In genomic region chr12:108665608-108666202, GRCh38 we compare ENCODE assay signal across 9 cellular contexts. TPM values are rescaled to one million over a fixed set of nuclear protein-coding genes. Genes with fewer than 3 reads are reported as not detected.
DNase-seq lines count a peak whose midpoint lies in the region; ATAC-seq, FAIRE-seq and TF ChIP-seq lines count a peak whose summit lies in the region.
"Had no signal": no experiment of that assay in that cellular context is flagged by ENCODE, and none has a peak within 500 bp of the region (broad histone marks: within the 10 kb centered on the region; RNA-seq: fewer than 3 reads in every experiment).

No MANE protein-coding gene starts in this region.

- H3K4me3 Mint-ChIP-seq in IgD-negative memory B cell (peak overlapping the region in 2 of 4 donors; percentile 33 to 58), mesothelial cell of epicardium (no peak overlapping the region)
- H3K4me3 Mint-ChIP-seq: activated T-cell treated with anti-CD3 and anti-CD28 coated beads, Interleukin-2, amount 50 U/mL, for 24 hours had no signal

- peaks cover 7% of the 10 kb centered on the region for H3K36me3 Mint-ChIP-seq in IgD-negative memory B cell
- H3K36me3 Mint-ChIP-seq in mesothelial cell of epicardium = peaks cover 10% of the 10 kb centered on the region

- peak overlapping the region; percentile 96 for H3K27ac ChIP-seq in GM12878 (ENCODE audit: control insufficient read depth, insufficient read depth)
- H3K27ac ChIP-seq in left lung = peak overlapping the region; percentile 79 to 86
- peak overlapping the region in 4 of 5 donors; percentile 77 to 91 (median 88) for H3K27ac ChIP-seq in stomach
- H3K27ac ChIP-seq in ovary = peak overlapping the region in 1 of 2 donors; percentile 31

- 86% methylated on average over 6 of the region's 6 CpGs for WGBS in GM12878 (ENCODE audit: insufficient coverage, insufficient replicate concordance, low lambda C conversion rate, missing lambda C conversion rate)
- 73 to 87% (median 83%) methylated on average over 6 of the region's 6 CpGs for WGBS in stomach, 5 donors
- 87 to 91% (median 91%) methylated on average over 6 of the region's 6 CpGs for WGBS in ovary, 3 donors

- peak overlapping the region in 2 of 3 donors; percentile 19 to 46 for H3K27ac Mint-ChIP-seq in IgD-negative memory B cell
- no peak overlapping the region for H3K27ac Mint-ChIP-seq in mesothelial cell of epicardium

- H3K27me3 ChIP-seq in GM12878 (replicated peaks in 1 of 2; ENCODE audit: control insufficient read depth in 2 of 2, insufficient read depth in 2 of 2, low read length in 1 of 2) (no peaks in the 10 kb centered on the region), left lung (no peaks in the 10 kb centered on the region), stomach (no peaks in the 10 kb centered on the region), ovary (no peaks in the 10 kb centered on the region)

- CTCF ChIA-PET in GM12878 (lab: Yijun Ruan, JAX) = interaction anchor here (0.7 to 11.0 kb wide), 49 partner anchors 8 to 428 kb away, joined by 3 to 252 read pairs (median 7); partner anchors contain the start of genes ALKBH2, ISCU, SELPLG and SSH1

- no TSS peak for BruUV-seq in GM12878 (replicated peaks; lab: Mats Ljungman, UMichigan)

- SMC1A ChIA-PET in GM12878 (lab: Charles Lee; ENCODE audit: uncharacterized antibody, unreplicated experiment) = interaction anchor here (0.6 to 11.9 kb wide), 52 partner anchors 9 to 429 kb away, joined by 3 to 293 read pairs (median 8); partner anchors contain the start of genes CORO1C, SELPLG and SSH1

- no peak for TF ChIP-seq CTCF in GM12878 (IDR thresholded peaks at IDR 0.05 in 2 of 3, conservative IDR thresholded peaks at IDR 0.05 in 1 of 3; ENCODE audit: control insufficient read depth in 2 of 3, extremely low read depth in 1 of 3, insufficient read depth in 1 of 3, low read depth in 3 of 3, low read length in 3 of 3)
- TF ChIP-seq CTCF in left lung (IDR thresholded peaks at IDR 0.05) = no peak
- no peak for TF ChIP-seq CTCF in stomach (IDR thresholded peaks at IDR 0.05)
- TF ChIP-seq CTCF in ovary (IDR thresholded peaks at IDR 0.05) = no peak
- TF ChIP-seq CTCF in mesothelial cell of epicardium (IDR thresholded peaks at IDR 0.05; ENCODE audit: unreplicated experiment) = no peak

- H3K9ac ChIP-seq in GM12878 (ENCODE audit: control insufficient read depth, insufficient read depth, low read length) = peak overlapping the region; percentile 65

- H3K36me3 ChIP-seq in GM12878 (ENCODE audit: control insufficient read depth in 2 of 2, insufficient read depth in 2 of 2, low read length in 1 of 2) (peaks cover 6 to 17% of the 10 kb centered on the region in 2 experiments), left lung (peaks cover 0 to 12% of the 10 kb centered on the region in 2 donors), stomach (peaks cover 0 to 8% (median 6%) of the 10 kb centered on the region in 4 donors), ovary (no peaks in the 10 kb centered on the region)

- no peak overlapping the region for H3K4me3 ChIP-seq in GM12878
- H3K4me3 ChIP-seq in left lung = no peak overlapping the region
- H3K4me3 ChIP-seq in stomach = no peak overlapping the region
- H3K4me3 ChIP-seq in ovary = no peak overlapping the region

- intact Hi-C loops in GM12878 (cut with micrococcal nuclease; ENCODE audit: unreplicated experiment) (loop anchor here (1.0 to 2.0 kb wide), 4 partner anchors 29 to 285 kb away; partner anchors contain the start of gene CORO1C), left lung (cut with DNase I) (loop anchor here in 1 of 2 donors (5.0 kb wide), 1 partner anchor 137 kb away; no protein-coding TSS in a partner anchor), stomach (cut with DNase I; ENCODE audit: low total_unique reads) (loop anchor here (5.0 kb wide), 1 partner anchor 137 kb away; no protein-coding TSS in a partner anchor), ovary (cut with DNase I) (loop anchor here (2.0 to 10.0 kb wide), 8 partner anchors 59 to 429 kb away; partner anchors contain the start of genes ALKBH2 (in 1 of the 4), CORO1C (in 1 of the 4), SSH1 (in 1 of the 4) and UNG (in 1 of the 4))

- TF ChIP-seq RAD21 in GM12878 (IDR thresholded peaks at IDR 0.05; ENCODE audit: insufficient read depth, low read depth, low read length) = no peak

- H2AFZ ChIP-seq in GM12878 (ENCODE audit: control insufficient read depth, low read depth, low read length) = no peak overlapping the region

- H4K20me1 ChIP-seq in GM12878 (ENCODE audit: control insufficient read depth, insufficient read depth) = no peaks in the 10 kb centered on the region

- H3K9me3 ChIP-seq in GM12878 (replicated peaks; ENCODE audit: control insufficient read depth, insufficient read depth, low read length) = no peaks in the 10 kb centered on the region; the same call in 1 of the 3 replicates
- H3K9me3 ChIP-seq in left lung = no peaks in the 10 kb centered on the region
- H3K9me3 ChIP-seq in stomach = no peaks in the 10 kb centered on the region
- no peaks in the 10 kb centered on the region for H3K9me3 ChIP-seq in ovary

- in situ Hi-C loops in GM12878 (cut with MboI) = loop anchor here (10.0 kb wide), 1 partner anchor 429 kb away; the partner anchor contains the start of genes ALKBH2 and UNG

- H3K9me3 Mint-ChIP-seq in IgD-negative memory B cell (no peaks in the 10 kb centered on the region), mesothelial cell of epicardium (peaks cover 7% of the 10 kb centered on the region)
- H3K9me3 Mint-ChIP-seq: activated T-cell treated with anti-CD3 and anti-CD28 coated beads, Interleukin-2, amount 50 U/mL, for 24 hours had no signal

- POLR2A ChIA-PET in GM12878 (lab: Charles Lee) = interaction anchor here (0.8 to 3.2 kb wide), 11 partner anchors 20 to 192 kb away, joined by 3 to 13 read pairs (median 7); partner anchors contain the start of gene SSH1

- peaks cover 51% of the 10 kb centered on the region for H3K4me1 ChIP-seq in GM12878 (ENCODE audit: control insufficient read depth, insufficient read depth, low read length)
- peaks cover 28 to 69% of the 10 kb centered on the region in 2 donors for H3K4me1 ChIP-seq in left lung
- H3K4me1 ChIP-seq in stomach = peaks cover 21 to 67% (median 48%) of the 10 kb centered on the region in 4 donors
- peaks cover 6% of the 10 kb centered on the region for H3K4me1 ChIP-seq in ovary (ENCODE audit: insufficient read depth)

- H3K4me1 Mint-ChIP-seq in IgD-negative memory B cell (peaks cover 38 to 58% (median 52%) of the 10 kb centered on the region in 3 donors), mesothelial cell of epicardium (peaks cover 5% of the 10 kb centered on the region)

- no peak for FAIRE-seq in GM12878 (lab: Jason Lieb, UNC)

- no peak for ATAC-seq in GM12878
- no peak for ATAC-seq in left lung
- ATAC-seq in HG03159 (IDR thresholded peaks at IDR 0.05; ENCODE audit: unreplicated experiment) = no peak

- H3K27me3 Mint-ChIP-seq in IgD-negative memory B cell (no peaks in the 10 kb centered on the region), mesothelial cell of epicardium (ENCODE audit: low read depth) (no peaks in the 10 kb centered on the region)
- H3K27me3 Mint-ChIP-seq: activated T-cell treated with anti-CD3 and anti-CD28 coated beads, Interleukin-2, amount 50 U/mL, for 24 hours had no signal

- TF ChIP-seq POLR2A in GM12878 (IDR thresholded peaks at IDR 0.05; ENCODE audit: low read depth, low read length) (no peak), stomach (IDR thresholded peaks at IDR 0.05) (no peak), ovary (IDR thresholded peaks at IDR 0.05) (no peak)

- peaks cover 65% of the 10 kb centered on the region for H3K79me2 ChIP-seq in GM12878 (ENCODE audit: control insufficient read depth, insufficient read depth, low read length)

- RAD21 ChIA-PET in GM12878 (lab: Charles Lee; ENCODE audit: unreplicated experiment) = interaction anchor here (0.8 to 8.8 kb wide), 31 partner anchors 12 to 430 kb away, joined by 3 to 221 read pairs (median 10); partner anchors contain the start of genes ALKBH2, CORO1C, ISCU and SELPLG

- DNase-seq in GM12878 (ENCODE audit: low read depth, low spot score) = no peak
- DNase-seq in left lung = no peak
- DNase-seq in stomach = no peak
- DNase-seq in T1000 (lab: John Stamatoyannopoulos, UW) = no peak
- no peak for DNase-seq in ovary
- no peak for DNase-seq in mesothelial cell of epicardium (ENCODE audit: low spot score in 2 of 2, unreplicated experiment in 2 of 2)
- DNase-seq: activated T-cell treated with anti-CD3 and anti-CD28 coated beads, Interleukin-2, amount 50 U/mL, for 24 hours had no signal

- TF ChIP-seq EP300 in GM12878 (IDR thresholded peaks at IDR 0.05; ENCODE audit: borderline replicate concordance in 1 of 2, control insufficient read depth in 1 of 2, low read depth in 2 of 2, low read length in 2 of 2) = no peak
- no peak for TF ChIP-seq EP300 in stomach (IDR thresholded peaks at IDR 0.05)
- no peak for TF ChIP-seq EP300 in ovary (IDR thresholded peaks at IDR 0.05)

- H3K4me2 ChIP-seq in GM12878 (ENCODE audit: control insufficient read depth, insufficient read depth) = peak overlapping the region; percentile 92

TF ChIP-seq in GM12878, 131 proteins besides CTCF, POLR2A, EP300 and RAD21 (continues in another document):
- no peak for TF ChIP-seq NBN (IDR thresholded peaks at IDR 0.05)
- TF ChIP-seq NR2C2 (IDR thresholded peaks at IDR 0.05; ENCODE audit: borderline replicate concordance, control insufficient read depth, insufficient read length, low read depth) = no peak
- TF ChIP-seq MEF2A (IDR thresholded peaks at IDR 0.05; ENCODE audit: insufficient read depth, low read depth, low read length) = no peak
- TF ChIP-seq HCFC1 (IDR thresholded peaks at IDR 0.05; ENCODE audit: low read length) = no peak

RNA-seq across cellular contexts. Expression of gene SELPLG, which starts 32.0 kb away (rescaled TPM):
- polyA plus RNA-seq in IgD-negative memory B cell = 37.0 TPM
- 102 and 112 TPM in 2 replicates for total RNA-seq in GM12878 (2013; cell fraction: nucleolus; rRNA removed)
- 31.4 and 31.5 TPM in 2 replicates for total RNA-seq in GM12878 (2014; rRNA removed)
- 15.2 and 17.0 TPM in 2 replicates for total RNA-seq in GM12878 (2014; rRNA removed; fragmentation: Illumina TruSeq; extraction: Trizol)
- total RNA-seq in GM12878 (2021) = 20.7 and 21.0 TPM in 2 replicates
- polyA plus RNA-seq in GM12878 (2011; ENCODE audit: low read depth) = 24.8 TPM
- polyA plus RNA-seq in GM12878 (2011; rRNA removed) = 10.6 and 24.1 TPM in 2 replicates
- 39.6 and 46.7 TPM in 2 replicates for polyA plus RNA-seq in GM12878 (2011; cell fraction: cytosol; rRNA removed)
- polyA plus RNA-seq in GM12878 (2011; cell fraction: nucleus; rRNA removed) = 17.9 and 23.7 TPM in 2 replicates
- polyA plus RNA-seq in GM12878 (2012) = 44.5 and 45.4 TPM in 2 replicates
- 8.7 and 25.8 TPM in 2 replicates for polyA plus RNA-seq in GM12878 (2014; fragmentation: Illumina TruSeq; extraction: Trizol)
- polyA plus RNA-seq in GM12878 (2014; fragmentation: Nextera tagmentation; extraction: Ambion mirVana) = 1 to 10 TPM; 3.2 to 5.3 TPM
- 32.3 and 33.3 TPM in 2 replicates for polyA plus RNA-seq in GM12878 (2014; rRNA removed)
- polyA plus RNA-seq in GM12878 (2016; fragmentation: Nextera tagmentation; extraction: Ambion mirVana) = 10 to 100 TPM; 23.6 to 29.5 TPM
- polyA minus RNA-seq in GM12878 (2011; rRNA and poly(A)+ RNA removed) = 19.2 and 29.2 TPM in 2 replicates
- polyA minus RNA-seq in GM12878 (2011; cell fraction: cytosol; rRNA and poly(A)+ RNA removed) = 4.7 and 6.8 TPM in 2 replicates
- polyA minus RNA-seq in GM12878 (2011; cell fraction: nucleus; rRNA and poly(A)+ RNA removed) = 4.2 and 6.7 TPM in 2 replicates
- 10 to 100 TPM; 28.3 to 61.0 TPM for total RNA-seq in left lung
- 1 to 10 TPM; 1.2 to 6.1 (median 2.4) TPM for total RNA-seq in stomach
- 1 to 10 TPM; 1.7 to 4.1 (median 3.5) TPM for polyA plus RNA-seq in stomach
- 1 to 10 TPM; 1.1 to 8.4 (median 2.9) TPM for total RNA-seq in ovary
- 1 to 10 TPM; 1.8 to 5.1 TPM for polyA plus RNA-seq in ovary
- total RNA-seq in mesothelial cell of epicardium = 0.33 to 0.47 TPM in 2 of 3 replicates, not detected in the other
